Comparison of ENCODE assay signal across 1 cellular context in the genomic region with DNA sequence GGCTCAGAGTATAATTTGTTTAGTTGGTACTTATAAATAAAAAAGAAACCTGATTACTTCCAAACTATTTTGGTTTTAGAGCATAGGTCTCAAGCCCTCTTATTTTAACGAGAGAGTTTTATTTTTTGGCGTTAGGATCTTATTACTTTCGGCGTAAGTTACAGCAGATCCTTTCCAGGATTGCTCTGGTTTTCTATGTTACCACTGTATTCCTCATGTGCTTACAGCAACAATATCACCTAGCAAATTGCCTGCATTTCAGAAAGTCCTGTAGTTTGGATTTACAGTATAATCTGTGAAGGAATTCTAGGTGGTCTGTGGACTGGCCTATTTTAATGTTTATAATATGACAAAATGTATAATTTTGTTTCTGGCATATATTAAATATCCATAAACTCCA.
TF ChIP-seq lines count a peak whose summit lies in the region.

No MANE protein-coding gene starts in this region.

TF ChIP-seq in IMR-90, 13 proteins besides CTCF, POLR2A, EP300 and RAD21:
- TF ChIP-seq FOS (IDR thresholded peaks at IDR 0.05; ENCODE audit: low read depth, low read length) (no peak), NFE2L2 (IDR thresholded peaks at IDR 0.05; ENCODE audit: low read depth, low read length) (no peak), CHD1 (IDR thresholded peaks at IDR 0.05; ENCODE audit: low read depth, low read length) (no peak), SMC3 (IDR thresholded peaks at IDR 0.05; ENCODE audit: low read depth, low read length) (no peak)
TF ChIP-seq in IMR-90: peak in this region for 0.
